ENCODE assay signal across 10 cellular contexts in genomic region chr6:112372213-112372806, GRCh38. TPM values are rescaled to one million over a fixed set of nuclear protein-coding genes. Genes with fewer than 3 reads are reported as not detected.
A peak's percentile ranks its signal among the peaks of the same experiment; 100 is the strongest.
DNase-seq lines count a peak whose midpoint lies in the region; ATAC-seq and TF ChIP-seq lines count a peak whose summit lies in the region.
"Had no signal": no experiment of that assay in that cellular context is flagged by ENCODE, and none has a peak within 500 bp of the region (broad histone marks: within the 10 kb centered on the region; RNA-seq: fewer than 3 reads in every experiment).

No MANE protein-coding gene starts in this region.

- BruUV-seq in OCI-LY7 (replicated peaks; lab: Mats Ljungman, UMichigan), result no TSS peak

- no peak overlapping the region for H3K27ac Mint-ChIP-seq in stimulated activated effector memory CD8-positive, alpha-beta T cell treated with anti-CD3 and anti-CD28 coated beads, Interleukin-12 subunit alpha, Interleukin-12 subunit beta, amount 100 ng/mL, for 72 hours

- TF ChIP-seq CTCF in OCI-LY7 (conservative IDR thresholded peaks at IDR 0.05; ENCODE audit: low read length), result peak; percentile 69

- intact Hi-C loops in OCI-LY7 (cut with micrococcal nuclease; ENCODE audit: unreplicated experiment), result no loop called here

- H3K36me3 ChIP-seq in OCI-LY7 (ENCODE audit: insufficient read depth, low read length), result no peaks in the 10 kb centered on the region

- no peak overlapping the region for H3K4me3 ChIP-seq in OCI-LY7 (ENCODE audit: low read depth, low read length, poor library complexity, severe bottlenecking)

- no peaks in the 10 kb centered on the region for H3K4me1 Mint-ChIP-seq in stimulated activated effector memory CD8-positive, alpha-beta T cell treated with anti-CD3 and anti-CD28 coated beads, Interleukin-12 subunit alpha, Interleukin-12 subunit beta, amount 100 ng/mL, for 72 hours

- H3K4me2 ChIP-seq in OCI-LY7 (ENCODE audit: low read length), result no peak overlapping the region

- H3K4me1 ChIP-seq in OCI-LY7 (ENCODE audit: insufficient read depth, low read length, poor library complexity, severe bottlenecking), result no peaks in the 10 kb centered on the region

- no peaks in the 10 kb centered on the region for H3K9me3 Mint-ChIP-seq in stimulated activated effector memory CD8-positive, alpha-beta T cell treated with anti-CD3 and anti-CD28 coated beads, Interleukin-12 subunit alpha, Interleukin-12 subunit beta, amount 100 ng/mL, for 72 hours

- no peak overlapping the region for H3K27ac ChIP-seq in OCI-LY7 (ENCODE audit: low read depth, low read length, poor library complexity, severe bottlenecking)

- H2AFZ ChIP-seq in OCI-LY7 (ENCODE audit: low read length), result no peak overlapping the region

- peak; percentile 31 for ATAC-seq in stimulated activated effector memory CD8-positive, alpha-beta T cell treated with anti-CD3 and anti-CD28 coated beads, Interleukin-12 subunit alpha, Interleukin-12 subunit beta, amount 100 ng/mL, for 72 hours

- CTCF ChIA-PET in OCI-LY7 (lab: Charles Lee; ENCODE audit: unreplicated experiment), result no interaction called here

- H3K36me3 Mint-ChIP-seq in stimulated activated effector memory CD8-positive, alpha-beta T cell treated with anti-CD3 and anti-CD28 coated beads, Interleukin-12 subunit alpha, Interleukin-12 subunit beta, amount 100 ng/mL, for 72 hours, result no peaks in the 10 kb centered on the region

- H4K20me1 ChIP-seq in OCI-LY7 (ENCODE audit: insufficient read depth, low read length), result no peaks in the 10 kb centered on the region

- no peaks in the 10 kb centered on the region for H3K9me2 ChIP-seq in OCI-LY7 (ENCODE audit: insufficient read depth, low read length)

- H3K4me3 Mint-ChIP-seq in stimulated activated effector memory CD8-positive, alpha-beta T cell treated with anti-CD3 and anti-CD28 coated beads, Interleukin-12 subunit alpha, Interleukin-12 subunit beta, amount 100 ng/mL, for 72 hours, result no peak overlapping the region

- DNase-seq in NCI-H524 (lab: John Stamatoyannopoulos, UW), result peak; percentile 14 to 48
- no peak for DNase-seq in NCI-H524 treated with DMSO at 0.1 percent for 48 hours (lab: John Stamatoyannopoulos, UW)
- peak; percentile 1 for DNase-seq in OCI-LY7 (ENCODE audit: low spot score)
- peak; percentile 66 for DNase-seq in fibroblast of peridontal ligament (ENCODE audit: extremely low read depth)
- DNase-seq in stimulated activated effector memory CD8-positive, alpha-beta T cell treated with anti-CD3 and anti-CD28 coated beads, Interleukin-12 subunit alpha, Interleukin-12 subunit beta, amount 100 ng/mL, for 72 hours (ENCODE audit: low spot score in 2 of 2), result no peak
- DNase-seq in LoVo (ENCODE audit: low spot score), result no peak
- DNase-seq in NCI-H526 treated with DMSO at 0.1 percent for 48 hours (lab: John Stamatoyannopoulos, UW), result no peak
- no peak for DNase-seq in ureter (ENCODE audit: low spot score)

- POLR2A ChIA-PET in OCI-LY7 (lab: Charles Lee), result interaction anchor here (0.6 kb wide), 1 partner anchor 30 kb away, joined by 3 read pairs; no protein-coding TSS in a partner anchor

- no peaks in the 10 kb centered on the region for H3K9me3 ChIP-seq in OCI-LY7 (ENCODE audit: low read length)

- H3K79me2 ChIP-seq in OCI-LY7 (ENCODE audit: insufficient read depth, low read depth, low read length), result no peaks in the 10 kb centered on the region

RNA-seq across cellular contexts. Expression of gene RFPL4B, which starts 25.2 kb away (rescaled TPM):
- not detected in 2 replicates for total RNA-seq in OCI-LY7 (2014; rRNA removed; shearing (Covaris generic))
- total RNA-seq in OCI-LY7 (2022), result not detected in 2 replicates
- total RNA-seq in ureter, result not detected
- total RNA-seq: Daoy, temporal lobe had no signal

Comparison
In these comparisons a context has a peak if more than half of its experiments do, and no peak if none do; other contexts are left out.
1. DNase-seq: peak in NCI-H524 (2 of 2), OCI-LY7 (single experiment) and fibroblast of peridontal ligament (single experiment); none in NCI-H524 treated with DMSO at 0.1 percent for 48 hours (single experiment), stimulated activated effector memory CD8-positive, alpha-beta T cell treated with anti-CD3 and anti-CD28 coated beads, Interleukin-12 subunit alpha, Interleukin-12 subunit beta, amount 100 ng/mL, for 72 hours (0 of 2), LoVo (single experiment), NCI-H526 treated with DMSO at 0.1 percent for 48 hours (single experiment) and ureter (single experiment).